Comparison of ENCODE assay signal across 1 cellular context in the genomic region with DNA sequence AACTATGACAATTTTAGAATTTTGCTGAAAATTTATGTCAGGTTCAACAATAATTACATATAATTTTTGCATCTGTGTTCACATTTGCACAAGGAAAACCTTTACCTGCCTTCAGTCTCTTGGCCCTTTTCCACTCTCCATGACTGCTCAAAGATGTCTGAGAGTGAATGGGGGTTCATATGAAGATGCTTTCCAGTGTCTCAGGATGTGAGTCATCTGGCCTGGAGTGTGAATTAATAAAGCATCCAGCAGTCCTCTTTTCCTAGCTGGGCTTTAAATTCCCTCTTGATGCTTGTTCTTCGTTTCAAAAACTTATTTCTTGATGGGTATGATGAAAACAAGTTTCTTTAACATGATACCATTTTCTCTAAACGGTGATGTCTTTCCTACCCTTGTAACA.
TF ChIP-seq lines count a peak whose summit lies in the region.

No MANE protein-coding gene starts in this region.

TF ChIP-seq in endothelial cell of umbilical vein, 7 proteins besides CTCF, POLR2A, EP300 and RAD21:
- TF ChIP-seq FOS (IDR thresholded peaks at IDR 0.05; ENCODE audit: borderline replicate concordance, insufficient read depth, low read length) (peak; percentile 58), GATA2 (IDR thresholded peaks at IDR 0.05; ENCODE audit: insufficient read depth, insufficient read length, low read depth, low read length) (no peak), JUN (IDR thresholded peaks at IDR 0.05; ENCODE audit: borderline replicate concordance, insufficient read depth, insufficient read length, low read depth) (peak; percentile 30), MYC (IDR thresholded peaks at IDR 0.05; ENCODE audit: low read depth, low read length) (no peak), EZH2 (IDR thresholded peaks at IDR 0.05; ENCODE audit: borderline replicate concordance, low read depth, low read length, severe bottlenecking) (no peak), POLR2AphosphoS5 (IDR thresholded peaks at IDR 0.05; ENCODE audit: insufficient read depth, low read depth, low read length) (no peak)
- TF ChIP-seq, protein P1, sequence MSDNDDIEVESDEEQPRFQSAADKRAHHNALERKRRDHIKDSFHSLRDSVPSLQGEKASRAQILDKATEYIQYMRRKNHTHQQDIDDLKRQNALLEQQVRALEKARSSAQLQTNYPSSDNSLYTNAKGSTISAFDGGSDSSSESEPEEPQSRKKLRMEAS (IDR thresholded peaks at IDR 0.05; ENCODE audit: insufficient read depth, insufficient read length) = no peak
